1 cellular context compared by ENCODE assay signal in genomic region chr22:43919106-43919965, GRCh38.
TF ChIP-seq lines count a peak whose summit lies in the region.

No MANE protein-coding gene starts in this region.

TF ChIP-seq in H1, 55 proteins besides CTCF, POLR2A, EP300 and RAD21:
- TF ChIP-seq CTBP2 (IDR thresholded peaks at IDR 0.05; ENCODE audit: borderline replicate concordance, insufficient read depth, insufficient read length, low read length) (no peak), SP4 (IDR thresholded peaks at IDR 0.05; ENCODE audit: low read length) (no peak), MAFK (IDR thresholded peaks at IDR 0.05; ENCODE audit: low read depth, low read length) (no peak), SIX5 (IDR thresholded peaks at IDR 0.05; ENCODE audit: low read depth, low read length) (no peak), BACH1 (IDR thresholded peaks at IDR 0.05; ENCODE audit: low read length) (no peak), KDM4A (IDR thresholded peaks at IDR 0.05; ENCODE audit: low read depth, low read length, severe bottlenecking) (no peak), POLR2AphosphoS5 (IDR thresholded peaks at IDR 0.05; ENCODE audit: low read depth, low read length) (no peak), JUND (IDR thresholded peaks at IDR 0.05; ENCODE audit: low read length) (no peak), GTF2F1 (IDR thresholded peaks at IDR 0.05; ENCODE audit: borderline replicate concordance, low read depth, low read length) (no peak), RNF2 (IDR thresholded peaks at IDR 0.05; ENCODE audit: borderline replicate concordance, low read depth, low read length, missing control alignments, poor library complexity, severe bottlenecking) (no peak), CBX5 (IDR thresholded peaks at IDR 0.05; ENCODE audit: low read depth, low read length) (no peak), ATF2 (IDR thresholded peaks at IDR 0.05; ENCODE audit: low read length) (no peak), ASH2L (IDR thresholded peaks at IDR 0.05; ENCODE audit: low read length) (no peak), E2F6 (IDR thresholded peaks at IDR 0.05) (no peak), SAP30 (IDR thresholded peaks at IDR 0.05; ENCODE audit: insufficient read depth, insufficient replicate concordance, low read length) (no peak)
